In genomic region chr4:150206981-150207380, GRCh38 we compare ENCODE assay signal across 21 cellular contexts.
DNase-seq lines count a peak whose midpoint lies in the region; ATAC-seq and TF ChIP-seq lines count a peak whose summit lies in the region.
"Had no signal": no experiment of that assay in that cellular context is flagged by ENCODE, and none has a peak within 500 bp of the region (broad histone marks: within the 10 kb centered on the region; RNA-seq: fewer than 3 reads in every experiment).

No MANE protein-coding gene starts in this region.

- 80 to 86% methylated on average over 1 of the region's 5 CpGs for WGBS in mesodermal cell (ENCODE audit: insufficient coverage in 2 of 2), 2 experiments
- 39% methylated on average over 5 of the region's 5 CpGs for WGBS in smooth muscle cell (ENCODE audit: low lambda C conversion rate)

- H3K9me3 ChIP-seq in mesodermal cell (ENCODE audit: control insufficient read depth, low read length) (no peaks in the 10 kb centered on the region), smooth muscle cell (replicated peaks; ENCODE audit: low read depth) (no peaks in the 10 kb centered on the region)

- no peaks in the 10 kb centered on the region for H3F3A ChIP-seq in smooth muscle cell (ENCODE audit: low read depth)

- no peak overlapping the region for H3K9ac ChIP-seq in smooth muscle cell (ENCODE audit: low read depth)
- H3K9ac ChIP-seq: KMS-11 had no signal

- peak overlapping the region; percentile 60 for H3K27ac ChIP-seq in mesodermal cell (ENCODE audit: low read depth, low read length, severe bottlenecking)
- peak overlapping the region; percentile 18 for H3K27ac ChIP-seq in smooth muscle cell (ENCODE audit: low read depth)
- H3K27ac ChIP-seq: 22Rv1, KMS-11 had no signal

- H3K4me3 ChIP-seq in mesodermal cell (ENCODE audit: extremely low read depth, insufficient read depth, low read length, poor library complexity, severe bottlenecking) (no peak overlapping the region), smooth muscle cell (no peak overlapping the region)

- H3K79me2 ChIP-seq in smooth muscle cell (ENCODE audit: low read depth), result no peaks in the 10 kb centered on the region

- no peak for TF ChIP-seq CTCF in smooth muscle cell (IDR thresholded peaks at IDR 0.05; ENCODE audit: borderline replicate concordance, insufficient read depth, poor library complexity, severe bottlenecking)

- no peaks in the 10 kb centered on the region for H4K20me1 ChIP-seq in smooth muscle cell (ENCODE audit: low read depth)

- DNase-seq in NCI-H1694 treated with DMSO at 0.1 percent for 48 hours (lab: John Stamatoyannopoulos, UW), result peak; percentile 7
- DNase-seq in NCI-H1694 (lab: John Stamatoyannopoulos, UW), result no peak
- DNase-seq in RPMI7951 (ENCODE audit: low read depth), result peak; percentile 10
- DNase-seq in smooth muscle cell (lab: John Stamatoyannopoulos, UW; ENCODE audit: unreplicated experiment), result no peak
- no peak for DNase-seq in NCI-H2196 treated with DMSO at 0.1 percent for 48 hours (lab: John Stamatoyannopoulos, UW; ENCODE audit: unreplicated experiment)
- DNase-seq: Calu3; CD8-positive, alpha-beta memory T cell; DMS153; DND-41; NCI-H1092; NCI-H1417 treated with DMSO at 0.1 percent for 48 hours; NCI-H187 treated with DMSO at 0.1 percent for 48 hours; NCI-H2107; NCI-H446; NCI-H524 treated with DMSO at 0.1 percent for 48 hours; SIG-M5 had no signal

- H3K36me3 ChIP-seq in mesodermal cell (ENCODE audit: control insufficient read depth, insufficient read depth, low read length), result no peaks in the 10 kb centered on the region
- H3K36me3 ChIP-seq in smooth muscle cell (ENCODE audit: low read depth), result no peaks in the 10 kb centered on the region

- H2AFZ ChIP-seq in smooth muscle cell (ENCODE audit: low read depth), result peak overlapping the region; percentile 28

- H3K4me2 ChIP-seq in smooth muscle cell, result no peak overlapping the region
- H3K4me2 ChIP-seq: KMS-11 had no signal

- ATAC-seq in GM21619 (IDR thresholded peaks at IDR 0.05; ENCODE audit: unreplicated experiment), result no peak
- no peak for ATAC-seq in HG03135 (IDR thresholded peaks at IDR 0.05; ENCODE audit: unreplicated experiment)

- H3K27me3 ChIP-seq in smooth muscle cell (ENCODE audit: low read depth), result no peaks in the 10 kb centered on the region

- H3K4me1 ChIP-seq in mesodermal cell (ENCODE audit: control insufficient read depth, insufficient read depth, low read length, poor library complexity, severe bottlenecking) (no peaks in the 10 kb centered on the region), smooth muscle cell (ENCODE audit: low read depth) (no peaks in the 10 kb centered on the region)

Comparison
In these comparisons a context has a peak if more than half of its experiments do, and no peak if none do; other contexts are left out.
1. DNase-seq: peak in NCI-H1694 treated with DMSO at 0.1 percent for 48 hours (single experiment) and RPMI7951 (single experiment); none in NCI-H1694 (single experiment), smooth muscle cell (single experiment) and NCI-H2196 treated with DMSO at 0.1 percent for 48 hours (single experiment).